21 cellular contexts compared by ENCODE assay signal in genomic region chr15:67741313-67741712, GRCh38.
A peak's percentile ranks its signal among the peaks of the same experiment; 100 is the strongest.
DNase-seq lines count a peak whose midpoint lies in the region; ATAC-seq and TF ChIP-seq lines count a peak whose summit lies in the region.
"Had no signal": no experiment of that assay in that cellular context is flagged by ENCODE, and none has a peak within 500 bp of the region (broad histone marks: within the 10 kb centered on the region; RNA-seq: fewer than 3 reads in every experiment).

No MANE protein-coding gene starts in this region.

- H4K20me1 ChIP-seq in MM.1S (ENCODE audit: insufficient read depth, low read length), result no peaks in the 10 kb centered on the region

- H3K27ac ChIP-seq in MM.1S (ENCODE audit: low read length), result peak overlapping the region; percentile 3; the same call in 1 of the 2 replicates
- H3K27ac ChIP-seq: esophagus squamous epithelium, spleen had no signal

- DNase-seq in activated naive CD8-positive, alpha-beta T cell treated with anti-CD3 and anti-CD28 coated beads, Interleukin-2, amount 50 U/mL, for 24 hours, result no peak
- DNase-seq in activated naive CD8-positive, alpha-beta T cell treated with anti-CD3 and anti-CD28 coated beads for 36 hours, result no peak
- DNase-seq in MM.1S, result peak; percentile 57
- DNase-seq in NCI-H510A (lab: John Stamatoyannopoulos, UW), result no peak
- no peak for DNase-seq in endothelial cell (ENCODE audit: low spot score)
- no peak for DNase-seq in NCI-H524 (lab: John Stamatoyannopoulos, UW)
- DNase-seq: activated gamma-delta T cell; CD8-positive, alpha-beta memory T cell; DMS79 treated with DMSO at 0.1 percent for 48 hours; esophagus squamous epithelium; glutamatergic neuron; NCI-H2227 treated with DMSO at 0.1 percent for 48 hours; spleen; stimulated activated CD4-positive, alpha-beta T cell treated with anti-CD3 and anti-CD28 coated beads, Interleukin-4, amount 100 ng/mL, for 4 hours; substantia nigra; T1000 had no signal

- no peaks in the 10 kb centered on the region for H3K9me3 Mint-ChIP-seq in activated naive CD8-positive, alpha-beta T cell treated with anti-CD3 and anti-CD28 coated beads, Interleukin-2, amount 50 U/mL, for 24 hours
- H3K9me3 Mint-ChIP-seq in activated naive CD8-positive, alpha-beta T cell treated with anti-CD3 and anti-CD28 coated beads for 36 hours, result no peaks in the 10 kb centered on the region
- H3K9me3 Mint-ChIP-seq in dendritic cell treated with granulocyte-macrophage colony-stimulating factor and Interleukin-4, amounts not matched to agents 40 ng/mL and 50 ng/mL, for 4 days, result no peaks in the 10 kb centered on the region
- no peaks in the 10 kb centered on the region for H3K9me3 Mint-ChIP-seq in endothelial cell (ENCODE audit: unreplicated experiment)
- H3K9me3 Mint-ChIP-seq: CD8-positive, alpha-beta memory T cell; central memory CD8-positive, alpha-beta T cell had no signal

- no peaks in the 10 kb centered on the region for H3K79me2 ChIP-seq in MM.1S (ENCODE audit: low read length)

- peak overlapping the region; percentile 52 for H3K27ac Mint-ChIP-seq in activated naive CD8-positive, alpha-beta T cell treated with anti-CD3 and anti-CD28 coated beads, Interleukin-2, amount 50 U/mL, for 24 hours
- H3K27ac Mint-ChIP-seq in activated naive CD8-positive, alpha-beta T cell treated with anti-CD3 and anti-CD28 coated beads for 36 hours, result no peak overlapping the region
- H3K27ac Mint-ChIP-seq in dendritic cell treated with granulocyte-macrophage colony-stimulating factor and Interleukin-4, amounts not matched to agents 40 ng/mL and 50 ng/mL, for 4 days, result peak overlapping the region; percentile 71
- H3K27ac Mint-ChIP-seq in endothelial cell (ENCODE audit: unreplicated experiment), result no peak overlapping the region

- no peaks in the 10 kb centered on the region for H3K27me3 ChIP-seq in MM.1S (replicated peaks; ENCODE audit: insufficient read depth, low read length)
- H3K27me3 ChIP-seq: esophagus squamous epithelium, spleen had no signal

- no peaks in the 10 kb centered on the region for H3K36me3 ChIP-seq in MM.1S (replicated peaks; ENCODE audit: insufficient read depth, low read length)
- H3K36me3 ChIP-seq: esophagus squamous epithelium, spleen had no signal

- no peak for ATAC-seq in activated naive CD8-positive, alpha-beta T cell treated with anti-CD3 and anti-CD28 coated beads, Interleukin-2, amount 50 U/mL, for 24 hours
- no peak for ATAC-seq in GM21737 (IDR thresholded peaks at IDR 0.05; ENCODE audit: unreplicated experiment)
- ATAC-seq: left lobe of liver, Panc1 had no signal

- H3K4me1 Mint-ChIP-seq in activated naive CD8-positive, alpha-beta T cell treated with anti-CD3 and anti-CD28 coated beads, Interleukin-2, amount 50 U/mL, for 24 hours, result peaks cover 51% of the 10 kb centered on the region
- peaks cover 45% of the 10 kb centered on the region for H3K4me1 Mint-ChIP-seq in activated naive CD8-positive, alpha-beta T cell treated with anti-CD3 and anti-CD28 coated beads for 36 hours
- H3K4me1 Mint-ChIP-seq in dendritic cell treated with granulocyte-macrophage colony-stimulating factor and Interleukin-4, amounts not matched to agents 40 ng/mL and 50 ng/mL, for 4 days (ENCODE audit: low read depth), result peaks cover 49% of the 10 kb centered on the region
- no peaks in the 10 kb centered on the region for H3K4me1 Mint-ChIP-seq in endothelial cell (ENCODE audit: unreplicated experiment)

- peaks cover 2% of the 10 kb centered on the region for H3K36me3 Mint-ChIP-seq in activated naive CD8-positive, alpha-beta T cell treated with anti-CD3 and anti-CD28 coated beads, Interleukin-2, amount 50 U/mL, for 24 hours (ENCODE audit: low read depth)
- H3K36me3 Mint-ChIP-seq in activated naive CD8-positive, alpha-beta T cell treated with anti-CD3 and anti-CD28 coated beads for 36 hours, result peaks cover 7% of the 10 kb centered on the region
- no peaks in the 10 kb centered on the region for H3K36me3 Mint-ChIP-seq in dendritic cell treated with granulocyte-macrophage colony-stimulating factor and Interleukin-4, amounts not matched to agents 40 ng/mL and 50 ng/mL, for 4 days (ENCODE audit: low read depth)
- no peaks in the 10 kb centered on the region for H3K36me3 Mint-ChIP-seq in endothelial cell (ENCODE audit: low read depth, unreplicated experiment)

- no peak overlapping the region for H3K9ac ChIP-seq in MM.1S (ENCODE audit: low read length)

- no peak overlapping the region for H3K4me3 ChIP-seq in MM.1S (ENCODE audit: low read length)
- H3K4me3 ChIP-seq: esophagus squamous epithelium, spleen had no signal

- no peaks in the 10 kb centered on the region for H3K27me3 Mint-ChIP-seq in activated naive CD8-positive, alpha-beta T cell treated with anti-CD3 and anti-CD28 coated beads, Interleukin-2, amount 50 U/mL, for 24 hours
- H3K27me3 Mint-ChIP-seq in activated naive CD8-positive, alpha-beta T cell treated with anti-CD3 and anti-CD28 coated beads for 36 hours, result no peaks in the 10 kb centered on the region
- H3K27me3 Mint-ChIP-seq in dendritic cell treated with granulocyte-macrophage colony-stimulating factor and Interleukin-4, amounts not matched to agents 40 ng/mL and 50 ng/mL, for 4 days, result no peaks in the 10 kb centered on the region
- no peaks in the 10 kb centered on the region for H3K27me3 Mint-ChIP-seq in endothelial cell (ENCODE audit: unreplicated experiment)
- H3K27me3 Mint-ChIP-seq: CD8-positive, alpha-beta memory T cell; central memory CD8-positive, alpha-beta T cell had no signal

- H3K4me1 ChIP-seq in MM.1S (ENCODE audit: low read length), result peaks cover 6% of the 10 kb centered on the region

- no peaks in the 10 kb centered on the region for H3K9me2 ChIP-seq in MM.1S (replicated peaks; ENCODE audit: insufficient read depth, low read length)

- no peak overlapping the region for H3K4me2 ChIP-seq in MM.1S (ENCODE audit: low read depth, low read length)

- intact Hi-C loops in dendritic cell treated with granulocyte-macrophage colony-stimulating factor and Interleukin-4, amounts not matched to agents 40 ng/mL and 50 ng/mL, for 4 days (cut with micrococcal nuclease), result no loop called here

- TF ChIP-seq CTCF in MM.1S (IDR thresholded peaks at IDR 0.05; ENCODE audit: low read length) (no peak), endothelial cell (IDR thresholded peaks at IDR 0.05; ENCODE audit: unreplicated experiment) (no peak)

- peaks cover 4% of the 10 kb centered on the region; the same call in 1 of the 2 replicates for H3F3A ChIP-seq in MM.1S (ENCODE audit: insufficient read depth, low read length)

- no peaks in the 10 kb centered on the region for H3K9me3 ChIP-seq in MM.1S (replicated peaks; ENCODE audit: insufficient read depth, low read length)
- H3K9me3 ChIP-seq: esophagus squamous epithelium, spleen had no signal

- no peak overlapping the region for H3K4me3 Mint-ChIP-seq in activated naive CD8-positive, alpha-beta T cell treated with anti-CD3 and anti-CD28 coated beads, Interleukin-2, amount 50 U/mL, for 24 hours
- H3K4me3 Mint-ChIP-seq in activated naive CD8-positive, alpha-beta T cell treated with anti-CD3 and anti-CD28 coated beads for 36 hours, result no peak overlapping the region
- H3K4me3 Mint-ChIP-seq in dendritic cell treated with granulocyte-macrophage colony-stimulating factor and Interleukin-4, amounts not matched to agents 40 ng/mL and 50 ng/mL, for 4 days, result no peak overlapping the region
- no peak overlapping the region for H3K4me3 Mint-ChIP-seq in endothelial cell (ENCODE audit: unreplicated experiment)
- H3K4me3 Mint-ChIP-seq: CD8-positive, alpha-beta memory T cell; central memory CD8-positive, alpha-beta T cell had no signal

- no peak overlapping the region for H2AFZ ChIP-seq in MM.1S (ENCODE audit: low read length)

Comparison
In these comparisons a context has a peak if more than half of its experiments do, and no peak if none do; other contexts are left out.
1. H3K27ac Mint-ChIP-seq: peak in activated naive CD8-positive, alpha-beta T cell treated with anti-CD3 and anti-CD28 coated beads, Interleukin-2, amount 50 U/mL, for 24 hours (single experiment) and dendritic cell treated with granulocyte-macrophage colony-stimulating factor and Interleukin-4, amounts not matched to agents 40 ng/mL and 50 ng/mL, for 4 days (single experiment); none in activated naive CD8-positive, alpha-beta T cell treated with anti-CD3 and anti-CD28 coated beads for 36 hours (single experiment) and endothelial cell (single experiment).